ENCODE assay signal across 1 cellular context in genomic region chr3:58025824-58026579, GRCh38.
TF ChIP-seq lines count a peak whose summit lies in the region.

No MANE protein-coding gene starts in this region.

TF ChIP-seq in SK-N-SH treated with all-trans-retinoic acid at 6 μM for 48 hours, 23 proteins besides CTCF, POLR2A, EP300 and RAD21 (continued from another document):
- no peak for TF ChIP-seq TSHZ2 (CRISPR knock-in tag; IDR thresholded peaks at IDR 0.05)
- TF ChIP-seq ZNF8 (CRISPR knock-in tag; IDR thresholded peaks at IDR 0.05), result no peak
- no peak for TF ChIP-seq PPARA (CRISPR knock-in tag; IDR thresholded peaks at IDR 0.05; ENCODE audit: borderline replicate concordance)
- TF ChIP-seq TOX (CRISPR knock-in tag; IDR thresholded peaks at IDR 0.05; ENCODE audit: borderline replicate concordance), result no peak
TF ChIP-seq in SK-N-SH treated with all-trans-retinoic acid at 6 μM for 48 hours: peak in this region for 0.
